11 cellular contexts compared by ENCODE assay signal in the genomic region with DNA sequence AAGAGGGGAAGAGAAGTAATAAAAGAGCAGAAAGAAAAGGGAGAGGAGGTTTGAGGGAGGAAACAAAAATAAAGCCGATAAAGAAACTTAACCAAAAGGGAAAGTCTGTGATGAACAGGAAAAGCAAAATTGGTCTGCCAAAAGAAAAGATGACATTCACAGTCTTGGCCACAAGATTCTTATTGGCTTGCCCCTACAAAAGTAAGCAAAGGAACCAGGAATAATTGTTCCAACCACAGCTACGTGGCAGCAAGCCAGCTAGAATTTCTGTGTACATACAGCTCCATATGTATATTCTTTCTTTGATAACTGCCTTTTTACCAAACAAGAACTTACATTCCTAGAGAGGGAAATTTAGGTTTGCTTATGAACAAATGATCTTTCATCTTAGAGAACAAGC.
DNase-seq lines count a peak whose midpoint lies in the region; ATAC-seq and TF ChIP-seq lines count a peak whose summit lies in the region.
"Had no signal": no experiment of that assay in that cellular context is flagged by ENCODE, and none has a peak within 500 bp of the region (broad histone marks: within the 10 kb centered on the region; RNA-seq: fewer than 3 reads in every experiment).

No MANE protein-coding gene starts in this region.

- H3K27ac Mint-ChIP-seq in HFFc6 = peak overlapping the region; percentile 70
- H3K27ac Mint-ChIP-seq in activated CD8-positive, alpha-beta T cell treated with anti-CD3 and anti-CD28 coated beads, Interleukin-2, amount 10 ng/mL, durations not matched to agents 7 days and 5 days = no peak overlapping the region

- peaks cover 0 to 6% of the 10 kb centered on the region in 2 donors for H3K4me1 ChIP-seq in adrenal gland (replicated peaks in 1 of 2)

- DNase-seq in AG08396 (ENCODE audit: low spot score) (peak; percentile 29), HFFc6 (peak; percentile 65), iris pigment epithelial cell (ENCODE audit: low read depth) (peak; percentile 93), GOT3 (lab: John Stamatoyannopoulos, UW) (no peak), iPS-NIHi7 (ENCODE audit: extremely low spot score) (no peak), adrenal gland (no peak)
- no peak for DNase-seq in activated CD8-positive, alpha-beta T cell treated with anti-CD3 and anti-CD28 coated beads, Interleukin-2, amount 10 ng/mL, durations not matched to agents 7 days and 5 days
- DNase-seq: lower lobe of right lung had no signal

- WGBS in adrenal gland, 4 donors = 49 to 65% (median 61%) methylated on average over 2 of the region's 2 CpGs

- no peaks in the 10 kb centered on the region for H3K9me3 Mint-ChIP-seq in HFFc6
- H3K9me3 Mint-ChIP-seq in activated CD8-positive, alpha-beta T cell treated with anti-CD3 and anti-CD28 coated beads, Interleukin-2, amount 10 ng/mL, durations not matched to agents 7 days and 5 days (ENCODE audit: insufficient read depth) = no peaks in the 10 kb centered on the region
- H3K9me3 Mint-ChIP-seq: brain had no signal

- no peak overlapping the region for H3K27ac ChIP-seq in adrenal gland
- H3K27ac ChIP-seq: KMS-11, lower lobe of right lung had no signal

- H3K4me3 Mint-ChIP-seq in HFFc6 = peak overlapping the region; percentile 77
- H3K4me3 Mint-ChIP-seq in activated CD8-positive, alpha-beta T cell treated with anti-CD3 and anti-CD28 coated beads, Interleukin-2, amount 10 ng/mL, durations not matched to agents 7 days and 5 days = no peak overlapping the region
- H3K4me3 Mint-ChIP-seq: brain had no signal

- no peak overlapping the region for H3K4me3 ChIP-seq in adrenal gland
- H3K4me3 ChIP-seq: lower lobe of right lung had no signal

- H3K36me3 Mint-ChIP-seq in HFFc6 (ENCODE audit: low read depth) = peaks cover 51% of the 10 kb centered on the region
- H3K36me3 Mint-ChIP-seq in activated CD8-positive, alpha-beta T cell treated with anti-CD3 and anti-CD28 coated beads, Interleukin-2, amount 10 ng/mL, durations not matched to agents 7 days and 5 days (ENCODE audit: low read depth) = peaks cover 30% of the 10 kb centered on the region

- POLR2A ChIA-PET in activated CD8-positive, alpha-beta T cell treated with anti-CD3 and anti-CD28 coated beads, Interleukin-2, amount 10 ng/mL, durations not matched to agents 7 days and 5 days (lab: Charles Lee) = no interaction called here

- TF ChIP-seq CTCF in HFFc6 (IDR thresholded peaks at IDR 0.05) = no peak
- no peak for TF ChIP-seq CTCF in adrenal gland (IDR thresholded peaks at IDR 0.05)

- H3K36me3 ChIP-seq in adrenal gland (replicated peaks in 1 of 2) = peaks cover 0 to 7% of the 10 kb centered on the region in 2 donors

- TF ChIP-seq POLR2A in adrenal gland (IDR thresholded peaks at IDR 0.05) = no peak

- peaks cover 62% of the 10 kb centered on the region for H3K4me1 Mint-ChIP-seq in HFFc6 (ENCODE audit: low read depth)
- H3K4me1 Mint-ChIP-seq in activated CD8-positive, alpha-beta T cell treated with anti-CD3 and anti-CD28 coated beads, Interleukin-2, amount 10 ng/mL, durations not matched to agents 7 days and 5 days (ENCODE audit: low read depth) = peaks cover 14% of the 10 kb centered on the region

- H3K27me3 ChIP-seq in adrenal gland = no peaks in the 10 kb centered on the region

- ATAC-seq in activated CD8-positive, alpha-beta T cell treated with anti-CD3 and anti-CD28 coated beads, Interleukin-2, amount 10 ng/mL, durations not matched to agents 7 days and 5 days = peak; percentile 23
- ATAC-seq in GM19023 (IDR thresholded peaks at IDR 0.05; ENCODE audit: unreplicated experiment) = no peak
- ATAC-seq: lower lobe of right lung had no signal

- intact Hi-C loops in adrenal gland (cut with DNase I) = no loop called here

- peaks cover 1% of the 10 kb centered on the region for H3K27me3 Mint-ChIP-seq in HFFc6 (ENCODE audit: insufficient read depth)
- no peaks in the 10 kb centered on the region for H3K27me3 Mint-ChIP-seq in activated CD8-positive, alpha-beta T cell treated with anti-CD3 and anti-CD28 coated beads, Interleukin-2, amount 10 ng/mL, durations not matched to agents 7 days and 5 days (ENCODE audit: low read depth)
- H3K27me3 Mint-ChIP-seq: brain had no signal

- H3K9me3 ChIP-seq in adrenal gland (replicated peaks in 1 of 3) = no peaks in the 10 kb centered on the region
- H3K9me3 ChIP-seq: lower lobe of right lung had no signal

- CTCF ChIA-PET in activated CD8-positive, alpha-beta T cell treated with anti-CD3 and anti-CD28 coated beads, Interleukin-2, amount 10 ng/mL, durations not matched to agents 7 days and 5 days (lab: Charles Lee) = no interaction called here

Comparison
In these comparisons a context has a peak if more than half of its experiments do, and no peak if none do; other contexts are left out.
1. DNase-seq: peak in AG08396 (single experiment), HFFc6 (single experiment) and iris pigment epithelial cell (single experiment); none in activated CD8-positive, alpha-beta T cell treated with anti-CD3 and anti-CD28 coated beads, Interleukin-2, amount 10 ng/mL, durations not matched to agents 7 days and 5 days (single experiment), GOT3 (single experiment), iPS-NIHi7 (single experiment) and adrenal gland (0 of 7).